Comparison of ENCODE assay signal across 1 cellular context in the genomic region with DNA sequence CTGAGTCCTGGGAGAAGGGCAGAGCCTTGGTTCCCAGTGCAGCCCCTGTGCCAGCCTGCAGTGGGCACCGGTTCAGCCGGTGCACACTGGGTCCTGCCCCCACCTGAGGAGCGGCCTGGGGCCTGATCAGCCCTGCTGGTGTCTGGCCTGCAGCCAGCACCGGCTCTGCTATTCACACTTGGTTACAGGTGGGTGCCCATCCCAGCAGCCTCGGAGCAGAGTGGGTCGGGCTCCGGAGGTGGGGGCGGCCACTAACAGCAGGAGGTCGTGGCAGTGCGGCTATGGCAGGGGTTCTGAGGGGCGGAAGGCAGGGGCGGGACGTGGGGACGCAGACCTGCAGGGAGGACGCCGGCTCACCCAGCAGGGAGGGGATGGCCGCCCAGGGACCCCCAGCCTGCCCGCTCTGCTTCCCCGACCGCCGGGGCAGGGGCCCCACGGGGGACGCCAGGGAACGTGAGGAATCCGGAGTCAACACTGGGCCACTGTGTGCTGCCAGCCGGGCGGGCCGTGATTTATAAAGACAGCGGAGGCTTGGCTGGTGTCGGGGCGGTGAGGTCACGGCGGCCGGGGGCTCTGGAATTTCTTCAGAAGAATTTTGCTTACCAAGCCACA.
A peak's percentile ranks its signal among the peaks of the same experiment; 100 is the strongest.
TF ChIP-seq lines count a peak whose summit lies in the region.

No MANE protein-coding gene starts in this region.

TF ChIP-seq in HepG2, 621 proteins besides CTCF, POLR2A, EP300 and RAD21 (continued from another document):
- TF ChIP-seq, protein P1, sequence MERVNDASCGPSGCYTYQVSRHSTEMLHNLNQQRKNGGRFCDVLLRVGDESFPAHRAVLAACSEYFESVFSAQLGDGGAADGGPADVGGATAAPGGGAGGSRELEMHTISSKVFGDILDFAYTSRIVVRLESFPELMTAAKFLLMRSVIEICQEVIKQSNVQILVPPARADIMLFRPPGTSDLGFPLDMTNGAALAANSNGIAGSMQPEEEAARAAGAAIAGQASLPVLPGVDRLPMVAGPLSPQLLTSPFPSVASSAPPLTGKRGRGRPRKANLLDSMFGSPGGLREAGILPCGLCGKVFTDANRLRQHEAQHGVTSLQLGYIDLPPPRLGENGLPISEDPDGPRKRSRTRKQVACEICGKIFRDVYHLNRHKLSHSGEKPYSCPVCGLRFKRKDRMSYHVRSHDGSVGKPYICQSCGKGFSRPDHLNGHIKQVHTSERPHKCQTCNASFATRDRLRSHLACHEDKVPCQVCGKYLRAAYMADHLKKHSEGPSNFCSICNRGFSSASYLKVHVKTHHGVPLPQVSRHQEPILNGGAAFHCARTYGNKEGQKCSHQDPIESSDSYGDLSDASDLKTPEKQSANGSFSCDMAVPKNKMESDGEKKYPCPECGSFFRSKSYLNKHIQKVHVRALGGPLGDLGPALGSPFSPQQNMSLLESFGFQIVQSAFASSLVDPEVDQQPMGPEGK (CRISPR knock-in tag; IDR thresholded peaks at IDR 0.05): 0 out of 2 replicates have a peak, but pooled peaks have one; percentile 11
- TF ChIP-seq ZFP62 (CRISPR knock-in tag; IDR thresholded peaks at IDR 0.05) (no peak), EZH2 (conservative IDR thresholded peaks at IDR 0.05; ENCODE audit: low read depth, low read length) (peak; percentile 71)
- TF ChIP-seq, protein P2, sequence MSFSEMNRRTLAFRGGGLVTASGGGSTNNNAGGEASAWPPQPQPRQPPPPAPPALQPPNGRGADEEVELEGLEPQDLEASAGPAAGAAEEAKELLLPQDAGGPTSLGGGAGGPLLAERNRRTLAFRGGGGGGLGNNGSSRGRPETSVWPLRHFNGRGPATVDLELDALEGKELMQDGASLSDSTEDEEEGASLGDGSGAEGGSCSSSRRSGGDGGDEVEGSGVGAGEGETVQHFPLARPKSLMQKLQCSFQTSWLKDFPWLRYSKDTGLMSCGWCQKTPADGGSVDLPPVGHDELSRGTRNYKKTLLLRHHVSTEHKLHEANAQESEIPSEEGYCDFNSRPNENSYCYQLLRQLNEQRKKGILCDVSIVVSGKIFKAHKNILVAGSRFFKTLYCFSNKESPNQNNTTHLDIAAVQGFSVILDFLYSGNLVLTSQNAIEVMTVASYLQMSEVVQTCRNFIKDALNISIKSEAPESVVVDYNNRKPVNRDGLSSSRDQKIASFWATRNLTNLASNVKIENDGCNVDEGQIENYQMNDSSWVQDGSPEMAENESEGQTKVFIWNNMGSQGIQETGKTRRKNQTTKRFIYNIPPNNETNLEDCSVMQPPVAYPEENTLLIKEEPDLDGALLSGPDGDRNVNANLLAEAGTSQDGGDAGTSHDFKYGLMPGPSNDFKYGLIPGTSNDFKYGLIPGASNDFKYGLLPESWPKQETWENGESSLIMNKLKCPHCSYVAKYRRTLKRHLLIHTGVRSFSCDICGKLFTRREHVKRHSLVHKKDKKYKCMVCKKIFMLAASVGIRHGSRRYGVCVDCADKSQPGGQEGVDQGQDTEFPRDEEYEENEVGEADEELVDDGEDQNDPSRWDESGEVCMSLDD (CRISPR knock-in tag; IDR thresholded peaks at IDR 0.05; ENCODE audit: borderline replicate concordance): no peak
